In genomic region chr14:22977684-22978486, GRCh38 we compare ENCODE assay signal across 1 cellular context.
TF ChIP-seq lines count a peak whose summit lies in the region.

No MANE protein-coding gene starts in this region.

TF ChIP-seq in HepG2, 621 proteins besides CTCF, POLR2A, EP300 and RAD21 (continued from another document):
- TF ChIP-seq KMT2B (CRISPR knock-in tag; IDR thresholded peaks at IDR 0.05): peak; percentile 58; the same call in 1 of the 2 replicates
- TF ChIP-seq RXRA (CRISPR knock-in tag; IDR thresholded peaks at IDR 0.05): peak; percentile 99
- TF ChIP-seq ZNF816 (CRISPR knock-in tag; IDR thresholded peaks at IDR 0.05; ENCODE audit: borderline replicate concordance): no peak
